In genomic region chr7:23184709-23185354, GRCh38 we compare ENCODE assay signal across 7 cellular contexts. TPM values are rescaled to one million over a fixed set of nuclear protein-coding genes. Genes with fewer than 3 reads are reported as not detected.
DNase-seq lines count a peak whose midpoint lies in the region; ATAC-seq and TF ChIP-seq lines count a peak whose summit lies in the region.

No MANE protein-coding gene starts in this region.

- H3K36me3 ChIP-seq in DND-41 (ENCODE audit: insufficient read depth, low read length) = peaks cover 47% of the 10 kb centered on the region

- TF ChIP-seq CTCF in DND-41 (IDR thresholded peaks at IDR 0.05; ENCODE audit: borderline replicate concordance, extremely low read depth, low read length, poor library complexity, severe bottlenecking) = peak; percentile 59
- TF ChIP-seq CTCF in fibroblast of pulmonary artery (IDR thresholded peaks at IDR 0.05; ENCODE audit: low read length, missing control alignments) = peak; percentile 62

- DNase-seq in DND-41 (peak; percentile 49), HT1080 (ENCODE audit: low read depth) (peak; percentile 53), SK-MEL-5 (ENCODE audit: low read depth, low spot score) (peak; percentile 92), fibroblast of pulmonary artery (ENCODE audit: low read depth) (peak; percentile 69), stromal cell of bone marrow (ENCODE audit: low read depth) (peak; percentile 64)
- no peak for DNase-seq in stimulated activated CD4-positive, alpha-beta T cell treated with anti-CD3 and anti-CD28 coated beads, Interleukin-12 subunit alpha, Interleukin-12 subunit beta, amount 100 ng/mL, for 4 hours

- H3K4me3 ChIP-seq in DND-41 (ENCODE audit: low read depth in 1 of 2, low read length in 2 of 2) (peak overlapping the region in 1 of 2 experiments; percentile 18; a peak in 1 of 4 replicates), fibroblast of pulmonary artery (replicated peaks; ENCODE audit: low read depth, low read length) (no peak overlapping the region)

- no peaks in the 10 kb centered on the region for H3K9me3 ChIP-seq in DND-41 (ENCODE audit: insufficient read depth, low read length, severe bottlenecking)

- H3K9ac ChIP-seq in DND-41 (ENCODE audit: low read depth, low read length) = no peak overlapping the region

- H3K27me3 ChIP-seq in DND-41 (ENCODE audit: insufficient read depth, low read length, poor library complexity) = no peaks in the 10 kb centered on the region

- peak overlapping the region; percentile 87 for H3K4me2 ChIP-seq in DND-41 (ENCODE audit: insufficient read depth, low read length)

- peaks cover 46% of the 10 kb centered on the region for H3K4me1 ChIP-seq in DND-41 (ENCODE audit: insufficient read depth, low read length)

- no peak for ATAC-seq in DND-41 (ENCODE audit: insufficient read depth, low read depth)
- no peak for ATAC-seq in GM21619 (IDR thresholded peaks at IDR 0.05; ENCODE audit: unreplicated experiment)

- H3K27ac ChIP-seq in DND-41 (ENCODE audit: low read length) = no peak overlapping the region

- no peak overlapping the region for H2AFZ ChIP-seq in DND-41 (ENCODE audit: low read depth, low read length)

- peaks cover 85% of the 10 kb centered on the region for H3K79me2 ChIP-seq in DND-41 (ENCODE audit: insufficient read depth, low read length)

- H4K20me1 ChIP-seq in DND-41 (ENCODE audit: insufficient read depth, low read length) = peaks cover 3% of the 10 kb centered on the region

- in situ Hi-C loops in SK-MEL-5 (cut with HindIII; ENCODE audit: low pct_unique_long_range_greater_than_20kb, low sequenced_read_pairs) = no loop called here

RNA-seq across cellular contexts. Expression of gene NUP42, which starts 3.0 kb away (rescaled TPM):
- total RNA-seq in HT1080 (2014; rRNA removed; shearing (Covaris generic)) = 60.0 and 62.0 TPM in 2 replicates
- 23.3 and 33.4 TPM in 2 replicates for polyA plus RNA-seq in HT1080 (2015; cell fraction: cytosol; rRNA removed)
- polyA plus RNA-seq in HT1080 (2015; cell fraction: nucleus; rRNA removed) = 59.7 and 66.2 TPM in 2 replicates
- total RNA-seq in SK-MEL-5 (2014; rRNA removed; shearing (Covaris generic)) = 86.5 and 93.5 TPM in 2 replicates
- polyA plus RNA-seq in SK-MEL-5 (2015; cell fraction: cytosol; rRNA removed) = 67.5 and 76.7 TPM in 2 replicates
- 201 and 226 TPM in 2 replicates for polyA plus RNA-seq in SK-MEL-5 (2015; cell fraction: nucleus; rRNA removed)
